Comparison of ENCODE assay signal across 21 cellular contexts in genomic region chr12:22781339-22781738, GRCh38.
DNase-seq lines count a peak whose midpoint lies in the region; ATAC-seq and TF ChIP-seq lines count a peak whose summit lies in the region.
"Had no signal": no experiment of that assay in that cellular context is flagged by ENCODE, and none has a peak within 500 bp of the region (broad histone marks: within the 10 kb centered on the region; RNA-seq: fewer than 3 reads in every experiment).

No MANE protein-coding gene starts in this region.

- no peak overlapping the region for H3K4me3 ChIP-seq in OCI-LY1 (ENCODE audit: low read depth, low read length, poor library complexity, severe bottlenecking)
- no peak overlapping the region for H3K4me3 ChIP-seq in epithelial cell of proximal tubule (ENCODE audit: low read depth, low read length)
- H3K4me3 ChIP-seq: GM12878, HAP-1 had no signal

- H3K27me3 ChIP-seq in OCI-LY1 (ENCODE audit: insufficient read depth, low read length) = no peaks in the 10 kb centered on the region

- H3K9me2 ChIP-seq in OCI-LY1 (ENCODE audit: low read depth, low read length) = no peaks in the 10 kb centered on the region
- H3K9me2 ChIP-seq: SK-N-SH had no signal

- H3K36me3 ChIP-seq in OCI-LY1 (ENCODE audit: insufficient read depth, low read length) = no peaks in the 10 kb centered on the region
- H3K36me3 ChIP-seq: HAP-1 had no signal

- no peak overlapping the region for H3K27ac ChIP-seq in 22Rv1
- H3K27ac ChIP-seq in C4-2B = no peak overlapping the region
- H3K27ac ChIP-seq in OCI-LY1 (ENCODE audit: low read depth, low read length, poor library complexity, severe bottlenecking) = no peak overlapping the region

- TF ChIP-seq CTCF in 22Rv1 (IDR thresholded peaks at IDR 0.05) (peak; percentile 11; the same call in 1 of the 2 replicates), C4-2B (conservative IDR thresholded peaks at IDR 0.05) (peak; percentile 5; the same call in 1 of the 2 replicates), OCI-LY1 (IDR thresholded peaks at IDR 0.05; ENCODE audit: low read length) (peak; percentile 15; the same call in 1 of the 2 replicates), epithelial cell of proximal tubule (conservative IDR thresholded peaks at IDR 0.05; ENCODE audit: low read depth, low read length) (peak; percentile 33)

- no peak overlapping the region for H3K4me2 ChIP-seq in OCI-LY1 (ENCODE audit: low read length)
- H3K4me2 ChIP-seq: SK-N-SH had no signal

- no peaks in the 10 kb centered on the region for H3K79me2 ChIP-seq in OCI-LY1 (ENCODE audit: insufficient read depth, low read length)

- H3K4me1 ChIP-seq in OCI-LY1 (ENCODE audit: insufficient read depth, low read length, severe bottlenecking) = no peaks in the 10 kb centered on the region
- H3K4me1 ChIP-seq: HAP-1 had no signal

- no peaks in the 10 kb centered on the region for H3K9me3 ChIP-seq in OCI-LY1 (ENCODE audit: low read length)
- H3K9me3 ChIP-seq: HAP-1, SK-N-SH had no signal

- DNase-seq in epithelial cell of proximal tubule (ENCODE audit: low read depth) = no peak
- no peak for DNase-seq in NCI-H1694 treated with DMSO at 0.1 percent for 48 hours (lab: John Stamatoyannopoulos, UW)
- DNase-seq: Calu3, DMS79, EL, GDM1, GOT3, NCI-H1048, NCI-H1417, NCI-H1694, NCI-H2081, NCI-H2227 treated with DMSO at 0.1 percent for 48 hours, NCI-H526 treated with DMSO at 0.1 percent for 48 hours, SK-N-SH had no signal

- no peaks in the 10 kb centered on the region for H4K20me1 ChIP-seq in OCI-LY1 (ENCODE audit: insufficient read depth, low read length)

- no peak overlapping the region for H2AFZ ChIP-seq in OCI-LY1 (ENCODE audit: low read length)

- no peaks in the 10 kb centered on the region for H3F3A ChIP-seq in OCI-LY1 (ENCODE audit: insufficient read depth, low read length)

- no peak for ATAC-seq in GM19035 (IDR thresholded peaks at IDR 0.05; ENCODE audit: unreplicated experiment)
- ATAC-seq in GM19023 (IDR thresholded peaks at IDR 0.05; ENCODE audit: unreplicated experiment) = no peak
- ATAC-seq: GM12878 had no signal

- no peak overlapping the region for H3K9ac ChIP-seq in OCI-LY1 (ENCODE audit: low read length)
- H3K9ac ChIP-seq: SK-N-SH had no signal
